14 cellular contexts compared by ENCODE assay signal in the genomic region with DNA sequence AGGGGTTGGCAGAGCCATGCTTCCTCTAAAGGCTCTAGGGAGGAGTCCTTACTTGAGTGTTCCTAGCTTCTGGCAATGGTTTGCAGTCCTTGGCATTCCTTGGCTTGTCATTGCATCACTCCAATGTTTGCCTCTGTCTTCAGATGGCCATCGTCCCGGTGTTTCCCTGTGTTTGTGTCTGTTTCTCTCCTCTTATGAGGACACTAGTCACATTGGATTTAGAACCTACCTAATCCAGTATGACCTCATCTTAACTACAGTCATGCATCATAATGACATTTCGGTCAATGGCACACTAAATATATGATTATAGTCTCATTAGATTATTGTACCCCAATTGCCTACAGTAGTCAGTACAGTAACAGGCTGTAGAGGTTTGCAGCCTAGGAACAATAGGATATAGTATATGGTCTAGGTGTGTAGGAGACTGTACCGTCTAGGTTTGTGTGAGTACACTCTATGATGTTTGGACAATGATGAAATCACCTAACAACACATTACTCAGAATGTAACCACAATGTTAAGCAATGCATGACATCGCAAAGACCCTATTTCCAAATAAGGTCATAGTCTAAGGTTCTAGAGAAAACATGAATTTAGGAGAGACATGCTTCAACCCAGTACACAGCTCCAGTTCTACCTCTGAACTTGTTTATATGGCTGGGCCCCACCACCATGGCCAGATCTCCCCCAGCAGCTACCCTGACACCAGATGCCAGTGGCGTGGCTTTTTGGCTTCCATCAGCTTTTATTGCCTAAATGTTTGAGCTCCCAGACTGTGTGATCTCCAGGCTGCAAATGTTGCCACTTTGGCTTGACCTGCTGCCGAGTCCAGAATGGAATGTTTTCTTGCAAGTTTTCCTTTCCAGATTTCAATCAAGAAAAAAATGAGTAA. TPM values are rescaled to one million over a fixed set of nuclear protein-coding genes. Genes with fewer than 3 reads are reported as not detected.
DNase-seq lines count a peak whose midpoint lies in the region; ATAC-seq and TF ChIP-seq lines count a peak whose summit lies in the region.
"Had no signal": no experiment of that assay in that cellular context is flagged by ENCODE, and none has a peak within 500 bp of the region (broad histone marks: within the 10 kb centered on the region; RNA-seq: fewer than 3 reads in every experiment).

No MANE protein-coding gene starts in this region.

- TF ChIP-seq EP300 in upper lobe of left lung (IDR thresholded peaks at IDR 0.05), result no peak

- DNase-seq in NOMO-1 treated with DMSO at 0.1 percent for 48 hours (lab: John Stamatoyannopoulos, UW; ENCODE audit: unreplicated experiment) (peak; percentile 47), NOMO-1 treated with dmso at 0.1 percent for 144 hours (lab: John Stamatoyannopoulos, UW; ENCODE audit: unreplicated experiment) (no peak), RPMI7951 (ENCODE audit: low read depth) (peak; percentile 50), fibroblast of pulmonary artery (ENCODE audit: low read depth) (peak; percentile 14), upper lobe of left lung (peak in 1 of 2 donors; percentile 40), epidermal melanocyte (ENCODE audit: insufficient read length, low spot score) (no peak), LoVo (ENCODE audit: low spot score) (no peak)
- DNase-seq: activated T-cell treated with anti-CD3 and anti-CD28 coated beads, Interleukin-2, amount 50 U/mL, for 4 hours; DMS79 treated with DMSO at 0.1 percent for 48 hours; erythroblast; nephron progenitor cell had no signal

- H3K9me3 ChIP-seq in upper lobe of left lung, result peaks cover 0 to under 1% (median 0%) of the 10 kb centered on the region in 4 donors

- H3K4me3 ChIP-seq in fibroblast of pulmonary artery (replicated peaks; ENCODE audit: low read depth, low read length), result no peak overlapping the region
- no peak overlapping the region for H3K4me3 ChIP-seq in upper lobe of left lung

- ATAC-seq in upper lobe of left lung (ENCODE audit: low FRiP score in 2 of 2), result peak; percentile 35 to 37
- ATAC-seq in GM18502 (IDR thresholded peaks at IDR 0.05; ENCODE audit: poor library complexity, unreplicated experiment), result no peak
- ATAC-seq: activated T-cell treated with anti-CD3 and anti-CD28 coated beads, Interleukin-2, amount 50 U/mL, for 4 hours; Right ventricle myocardium inferior had no signal

- 61 to 66% methylated on average over 7 of the region's 7 CpGs for WGBS in upper lobe of left lung, 2 donors

- H3K27ac ChIP-seq in upper lobe of left lung, result no peak overlapping the region
- H3K27ac ChIP-seq: 22Rv1 had no signal

- TF ChIP-seq POLR2A in upper lobe of left lung (IDR thresholded peaks at IDR 0.05), result no peak

- H3K36me3 ChIP-seq in upper lobe of left lung, result no peaks in the 10 kb centered on the region

- TF ChIP-seq CTCF in fibroblast of pulmonary artery (IDR thresholded peaks at IDR 0.05; ENCODE audit: low read length, missing control alignments), result no peak
- no peak for TF ChIP-seq CTCF in upper lobe of left lung (IDR thresholded peaks at IDR 0.05)

- H3K4me1 ChIP-seq in upper lobe of left lung, result no peaks in the 10 kb centered on the region

- H3K27me3 ChIP-seq in upper lobe of left lung, result no peaks in the 10 kb centered on the region

RNA-seq across cellular contexts. Expression of gene SRD5A2, which starts 22.1 kb away (rescaled TPM):
- not detected in 2 replicates for total RNA-seq in RPMI7951 (2014; rRNA removed; shearing (Covaris generic))
- total RNA-seq in upper lobe of left lung, result 1 to 10 TPM in 2 of 6 donors, under 1 TPM in 4; 0.09 to 3.7 (median 0.62) TPM
- total RNA-seq: activated T-cell treated with anti-CD3 and anti-CD28 coated beads, Interleukin-2, amount 50 U/mL, for 4 hours; Right ventricle myocardium inferior had no signal

Comparison
In these comparisons a context has a peak if more than half of its experiments do, and no peak if none do; other contexts are left out.
1. DNase-seq: peak in NOMO-1 treated with DMSO at 0.1 percent for 48 hours (single experiment), RPMI7951 (single experiment) and fibroblast of pulmonary artery (single experiment); none in NOMO-1 treated with dmso at 0.1 percent for 144 hours (single experiment), epidermal melanocyte (single experiment) and LoVo (single experiment).